In the genomic region with DNA sequence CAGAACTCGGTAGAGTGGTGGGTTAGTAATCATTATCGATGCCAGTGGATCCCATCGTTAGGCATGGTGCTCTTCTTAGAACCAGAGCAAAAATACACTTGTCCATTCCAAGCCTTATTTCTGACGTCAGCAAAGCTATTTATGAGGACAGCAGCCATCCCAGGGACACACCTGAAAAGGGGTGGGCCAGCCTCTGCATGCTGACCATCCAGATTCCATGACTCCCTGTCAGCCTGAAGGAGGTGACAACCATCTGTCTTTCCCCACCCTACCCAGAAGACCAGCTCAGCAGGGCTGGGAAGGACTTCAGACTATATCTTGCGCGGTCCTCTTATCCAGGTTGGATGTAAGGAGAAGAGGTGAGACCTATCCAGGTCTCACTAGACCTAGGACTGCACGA, we compare ENCODE assay signal across 15 cellular contexts. TPM values are rescaled to one million over a fixed set of nuclear protein-coding genes. Genes with fewer than 3 reads are reported as not detected.
DNase-seq lines count a peak whose midpoint lies in the region; ATAC-seq lines count a peak whose summit lies in the region.
"Had no signal": no experiment of that assay in that cellular context is flagged by ENCODE, and none has a peak within 500 bp of the region (broad histone marks: within the 10 kb centered on the region; RNA-seq: fewer than 3 reads in every experiment).

No MANE protein-coding gene starts in this region.

- ATAC-seq in esophagus mucosa: peak; percentile 51
- ATAC-seq: A549 had no signal

- H3K27ac ChIP-seq in angular gyrus (ENCODE audit: low read depth, low read length) (peak overlapping the region; percentile 98), caudate nucleus (ENCODE audit: low read depth, low read length) (peak overlapping the region; percentile 98), temporal lobe (ENCODE audit: low read depth, low read length) (peak overlapping the region; percentile 94)
- H3K27ac ChIP-seq: A549, C4-2B had no signal

- no peak for DNase-seq in caudate nucleus (lab: John Stamatoyannopoulos, UW)
- no peak for DNase-seq in stimulated activated CD4-positive, alpha-beta T cell treated with anti-CD3 and anti-CD28 coated beads, Interleukin-1b, Interleukin-23, amount 100 ng/mL, for 48 hours
- DNase-seq in NOMO-1 treated with DMSO at 0.1 percent for 48 hours (lab: John Stamatoyannopoulos, UW; ENCODE audit: unreplicated experiment): no peak
- no peak for DNase-seq in NCI-H2107 (lab: John Stamatoyannopoulos, UW)
- DNase-seq: BE2C; CD4-positive, alpha-beta memory T cell; DMS79 treated with DMSO at 0.1 percent for 48 hours; EL; GOT3 had no signal

RNA-seq across cellular contexts. Expression of a gene that starts 5.7 kb away (rescaled TPM):
- total RNA-seq in esophagus mucosa (31.2 TPM), temporal lobe (not detected)
- total RNA-seq: CD4-positive, alpha-beta memory T cell; HT1080 had no signal

Comparison
In these comparisons a context has a peak if more than half of its experiments do, and no peak if none do; other contexts are left out.
1. RNA of a gene that starts 5.7 kb away (total RNA-seq): 31.2 TPM in esophagus mucosa (single experiment); not detected in temporal lobe (single experiment); every median in the first group is over 10 times any median in the second.
2. Peak in every context shown above with its lines, with median percentiles within 50 percentile points of each other: H3K27ac ChIP-seq.